19 cellular contexts compared by ENCODE assay signal in genomic region chr9:84996716-84997115, GRCh38.
DNase-seq lines count a peak whose midpoint lies in the region; ATAC-seq, FAIRE-seq and TF ChIP-seq lines count a peak whose summit lies in the region.
"Had no signal": no experiment of that assay in that cellular context is flagged by ENCODE, and none has a peak within 500 bp of the region (broad histone marks: within the 10 kb centered on the region; RNA-seq: fewer than 3 reads in every experiment).

No MANE protein-coding gene starts in this region.

- no peak overlapping the region for H3K4me3 Mint-ChIP-seq in mesothelial cell of epicardium
- H3K4me3 Mint-ChIP-seq: CD4-positive, alpha-beta T cell; H9 had no signal

- no peak for TF ChIP-seq RAD21 in A549 (conservative IDR thresholded peaks at IDR 0.05 in 1 of 2, IDR thresholded peaks at IDR 0.05 in 1 of 2)

- TF ChIP-seq POLR2A in A549 (IDR thresholded peaks at IDR 0.05; ENCODE audit: low read length): no peak

- peak overlapping the region; percentile 27 to 37; a peak in 3 of 6 replicates for H3K27ac ChIP-seq in A549
- H3K27ac ChIP-seq in RWPE2 (ENCODE audit: poor library complexity, severe bottlenecking): peak overlapping the region; percentile 47
- peak overlapping the region in 52 of 59 donors; percentile 7 to 99 (median 84) for H3K27ac ChIP-seq in dorsolateral prefrontal cortex
- H3K27ac ChIP-seq in tibial artery: no peak overlapping the region
- H3K27ac ChIP-seq: BLaER1 treated with 17β-estradiol and CSF1 and Interleukin-3, amounts not matched to agents 10 nM and 100 nM had no signal

- H3K36me3 ChIP-seq in RWPE2 (ENCODE audit: low read depth) (no peaks in the 10 kb centered on the region), tibial artery (peaks cover 0 to 6% (median 0%) of the 10 kb centered on the region in 3 donors)
- H3K36me3 ChIP-seq: BLaER1 treated with 17β-estradiol and CSF1 and Interleukin-3, amounts not matched to agents 10 nM and 100 nM had no signal

- H3K4me1 ChIP-seq in A549 (peaks cover 14% of the 10 kb centered on the region; the same call in 1 of the 3 replicates), RWPE2 (ENCODE audit: insufficient read depth, poor library complexity, severe bottlenecking) (peaks cover 14% of the 10 kb centered on the region), tibial artery (no peaks in the 10 kb centered on the region)
- H3K4me1 ChIP-seq: BLaER1 treated with 17β-estradiol and CSF1 and Interleukin-3, amounts not matched to agents 10 nM and 100 nM had no signal

- TF ChIP-seq EP300 in A549 (IDR thresholded peaks at IDR 0.05): no peak

- peaks cover 51% of the 10 kb centered on the region for H3K4me1 Mint-ChIP-seq in mesothelial cell of epicardium

- FAIRE-seq in A549 (lab: Jason Lieb, UNC): no peak
- FAIRE-seq: G401.6, GM12891, HepG2, HTR-8/SVneo had no signal

- ATAC-seq in A549 (no peak), RWPE2 (ENCODE audit: low read depth) (no peak), HG02642 (IDR thresholded peaks at IDR 0.05; ENCODE audit: poor library complexity, unreplicated experiment) (no peak)
- ATAC-seq: HepG2 had no signal

- CTCF ChIA-PET in A549 (lab: Yijun Ruan, JAX): interaction anchor here (0.7 to 1.8 kb wide), 4 partner anchors 8 to 146 kb away, joined by 3 to 8 read pairs (median 4); no protein-coding TSS in a partner anchor

- POLR2A ChIA-PET in A549 (lab: Yijun Ruan, JAX): no interaction called here

- H3K27me3 Mint-ChIP-seq in mesothelial cell of epicardium (ENCODE audit: low read depth): no peaks in the 10 kb centered on the region

- intact Hi-C loops in dorsolateral prefrontal cortex (cut with DNase I) (loop anchor here in 1 of 2 donors (10.0 kb wide), 1 partner anchor 258 kb away; no protein-coding TSS in a partner anchor), tibial artery (cut with DNase I; ENCODE audit: low total_unique reads) (no loop called here)

- H3K27me3 ChIP-seq in RWPE2 (ENCODE audit: insufficient read depth, poor library complexity, severe bottlenecking) (no peaks in the 10 kb centered on the region), dorsolateral prefrontal cortex (no peaks in the 10 kb centered on the region), tibial artery (no peaks in the 10 kb centered on the region)
- H3K27me3 ChIP-seq: BLaER1 treated with 17β-estradiol and CSF1 and Interleukin-3, amounts not matched to agents 10 nM and 100 nM had no signal

- peaks cover 20% of the 10 kb centered on the region for H3K9me3 Mint-ChIP-seq in mesothelial cell of epicardium

- peaks cover 12% of the 10 kb centered on the region for H3K36me3 Mint-ChIP-seq in mesothelial cell of epicardium

- H3K9me3 ChIP-seq in A549 (peaks cover 19% of the 10 kb centered on the region; the same call in 2 of the 3 replicates), RWPE2 (ENCODE audit: severe bottlenecking) (no peaks in the 10 kb centered on the region), tibial artery (no peaks in the 10 kb centered on the region)

- peak overlapping the region; percentile 80 for H3K27ac Mint-ChIP-seq in mesothelial cell of epicardium
- H3K27ac Mint-ChIP-seq: CD4-positive, alpha-beta T cell; H9 had no signal

- TF ChIP-seq CTCF in A549 (IDR thresholded peaks at IDR 0.05) (no peak), RWPE2 (IDR thresholded peaks at IDR 0.05; ENCODE audit: poor library complexity, severe bottlenecking) (no peak), dorsolateral prefrontal cortex (IDR thresholded peaks at IDR 0.05 in 54 of 56, conservative IDR thresholded peaks at IDR 0.05 in 2 of 56; ENCODE audit: low read depth in 1 of 56, partially characterized antibody in 56 of 56) (no peak), mesothelial cell of epicardium (IDR thresholded peaks at IDR 0.05; ENCODE audit: unreplicated experiment) (no peak), tibial artery (IDR thresholded peaks at IDR 0.05) (no peak)

- 64% methylated on average over 3 of the region's 3 CpGs for WGBS in A549 (ENCODE audit: missing lambda C conversion rate)

- H3K4me3 ChIP-seq in A549 (no peak overlapping the region), RWPE2 (ENCODE audit: severe bottlenecking) (no peak overlapping the region), dorsolateral prefrontal cortex (no peak overlapping the region), tibial artery (no peak overlapping the region)
- H3K4me3 ChIP-seq: BLaER1 treated with 17β-estradiol and CSF1 and Interleukin-3, amounts not matched to agents 10 nM and 100 nM had no signal

- peak overlapping the region; percentile 47 for H3K4me2 ChIP-seq in A549
- H3K4me2 ChIP-seq: BLaER1 treated with 17β-estradiol and CSF1 and Interleukin-3, amounts not matched to agents 10 nM and 100 nM had no signal

- DNase-seq in A549 (ENCODE audit: low read depth in 1 of 2, low spot score in 1 of 2): no peak
- DNase-seq in RWPE2 (ENCODE audit: low spot score): no peak
- DNase-seq in dorsolateral prefrontal cortex: no peak
- no peak for DNase-seq in mesothelial cell of epicardium (ENCODE audit: low spot score in 2 of 2, unreplicated experiment in 2 of 2)
- DNase-seq in nucleus accumbens (lab: John Stamatoyannopoulos, UW): no peak
- no peak for DNase-seq in tibial artery
- DNase-seq: 8988T; ACHN; Calu3; CD4-positive, alpha-beta T cell; EL; GOT3 had no signal

TF ChIP-seq in A549, 52 proteins besides CTCF, POLR2A, EP300 and RAD21:
- TF ChIP-seq NR3C1 (IDR thresholded peaks at IDR 0.05) (no peak), ESRRA (IDR thresholded peaks at IDR 0.05; ENCODE audit: borderline replicate concordance, low read length) (no peak)
TF ChIP-seq in A549: peak in this region for 0.

Comparison
In these comparisons a context has a peak if more than half of its experiments do, and no peak if none do; other contexts are left out.
1. H3K27ac ChIP-seq: peak in A549 (2 of 2), RWPE2 (single experiment) and dorsolateral prefrontal cortex (52 of 59); none in tibial artery (0 of 2).